In the genomic region with DNA sequence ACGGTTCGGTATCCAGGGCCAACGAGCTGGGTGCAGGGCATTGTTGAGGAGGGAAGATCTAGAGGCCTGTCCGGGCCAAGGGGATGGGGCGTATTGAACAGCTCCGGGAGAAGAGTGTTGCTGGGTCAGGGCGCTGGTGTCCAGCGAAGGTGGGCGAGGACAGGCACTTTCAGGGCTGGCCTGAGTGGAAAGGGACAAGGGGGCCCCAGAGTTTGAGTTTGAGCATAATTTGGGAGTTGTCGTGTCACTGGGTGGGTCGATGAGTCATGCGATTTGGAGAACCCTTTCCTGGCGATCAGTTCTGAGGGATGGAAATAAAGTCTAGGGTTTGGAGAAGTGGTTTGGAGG, we compare ENCODE assay signal across 1 cellular context.
TF ChIP-seq lines count a peak whose summit lies in the region.

No MANE protein-coding gene starts in this region.

TF ChIP-seq in H1, 55 proteins besides CTCF, POLR2A, EP300 and RAD21:
- TF ChIP-seq KDM4A (IDR thresholded peaks at IDR 0.05; ENCODE audit: low read depth, low read length, severe bottlenecking) (peak; percentile 30), EGR1 (IDR thresholded peaks at IDR 0.05; ENCODE audit: borderline replicate concordance, low read depth, low read length) (no peak)
